8 cellular contexts compared by ENCODE assay signal in genomic region chr2:230714122-230714453, GRCh38. TPM values are rescaled to one million over a fixed set of nuclear protein-coding genes. Genes with fewer than 3 reads are reported as not detected.
DNase-seq lines count a peak whose midpoint lies in the region; TF ChIP-seq lines count a peak whose summit lies in the region.

No MANE protein-coding gene starts in this region.

- H3K27ac ChIP-seq in WERI-Rb-1, result peak overlapping the region; percentile 73
- peak overlapping the region in 1 of 3 donors; percentile 90 for H3K27ac ChIP-seq in thyroid gland

- no peak for TF ChIP-seq POLR2A in thyroid gland (IDR thresholded peaks at IDR 0.05)

- H3K4me1 ChIP-seq in endocrine pancreas (ENCODE audit: control insufficient read depth, insufficient read depth, low read length) (peaks cover 9% of the 10 kb centered on the region), mononuclear cell (ENCODE audit: insufficient read depth, low read length) (peaks cover 71% of the 10 kb centered on the region), thyroid gland (peaks cover 25 to 30% of the 10 kb centered on the region in 2 donors)

- no peaks in the 10 kb centered on the region for H3K9me3 ChIP-seq in WERI-Rb-1 (ENCODE audit: severe bottlenecking)
- H3K9me3 ChIP-seq in endocrine pancreas (ENCODE audit: control insufficient read depth, low read length), result no peaks in the 10 kb centered on the region
- H3K9me3 ChIP-seq in mononuclear cell (ENCODE audit: low read depth, low read length), result no peaks in the 10 kb centered on the region
- H3K9me3 ChIP-seq in thyroid gland, result no peaks in the 10 kb centered on the region

- peak overlapping the region; percentile 94 for H3K4me3 ChIP-seq in WERI-Rb-1 (ENCODE audit: low read depth, low read length)
- peak overlapping the region; percentile 69 for H3K4me3 ChIP-seq in endocrine pancreas (ENCODE audit: control insufficient read depth, insufficient read depth, low read length)
- peak overlapping the region; percentile 86 for H3K4me3 ChIP-seq in mononuclear cell (ENCODE audit: low read length)
- peak overlapping the region; percentile 37 to 95 (median 80) for H3K4me3 ChIP-seq in thyroid gland (replicated peaks in 1 of 3)

- WGBS in thyroid gland, 2 donors, result 3 to 5% methylated on average over 4 of the region's 4 CpGs

- H3K27me3 ChIP-seq in WERI-Rb-1 (ENCODE audit: insufficient read depth, low read depth, severe bottlenecking) (no peaks in the 10 kb centered on the region), endocrine pancreas (ENCODE audit: control insufficient read depth, insufficient read depth, low read length) (no peaks in the 10 kb centered on the region), mononuclear cell (ENCODE audit: insufficient read depth, low read length) (no peaks in the 10 kb centered on the region), thyroid gland (no peaks in the 10 kb centered on the region)

- H3K36me3 ChIP-seq in WERI-Rb-1 (peaks cover 6% of the 10 kb centered on the region; the same call in 1 of the 2 replicates), endocrine pancreas (ENCODE audit: control insufficient read depth, insufficient read depth, low read length) (no peaks in the 10 kb centered on the region), thyroid gland (no peaks in the 10 kb centered on the region)

- peak; percentile 46 for DNase-seq in DMS 273 (lab: John Stamatoyannopoulos, UW; ENCODE audit: unreplicated experiment)
- no peak for DNase-seq in DMS 273 treated with DMSO at 0.1 percent for 48 hours (lab: John Stamatoyannopoulos, UW)
- DNase-seq in HT1080 (ENCODE audit: low read depth), result peak; percentile 81
- DNase-seq in WERI-Rb-1, result peak; percentile 36
- DNase-seq in thyroid gland, result no peak
- no peak for DNase-seq in NCI-H128 (lab: John Stamatoyannopoulos, UW; ENCODE audit: unreplicated experiment)

- no peak for TF ChIP-seq CTCF in WERI-Rb-1 (IDR thresholded peaks at IDR 0.05; ENCODE audit: low read depth, low read length)
- no peak for TF ChIP-seq CTCF in thyroid gland (IDR thresholded peaks at IDR 0.05)

- no peak overlapping the region for H3K9ac ChIP-seq in endocrine pancreas (ENCODE audit: control insufficient read depth, insufficient read depth, low read length)

- intact Hi-C loops in thyroid gland (cut with DNase I), result loop anchor here (5.0 kb wide), 1 partner anchor 83 kb away; no protein-coding TSS in a partner anchor

RNA-seq across cellular contexts. Expression of gene CAB39, which starts 1.4 kb away (rescaled TPM):
- 41.9 and 49.1 TPM in 2 replicates for total RNA-seq in HT1080 (2014; rRNA removed; shearing (Covaris generic))
- polyA plus RNA-seq in HT1080 (2015; cell fraction: cytosol; rRNA removed), result 51.5 and 60.7 TPM in 2 replicates
- 44.3 and 46.4 TPM in 2 replicates for polyA plus RNA-seq in HT1080 (2015; cell fraction: nucleus; rRNA removed)
- total RNA-seq in mononuclear cell (81.0 TPM), thyroid gland (10 to 100 TPM; 70.8 to 97.6 (median 87.4) TPM)

Comparison
In these comparisons a context has a peak if more than half of its experiments do, and no peak if none do; other contexts are left out.
1. DNase-seq: peak in DMS 273 (single experiment), HT1080 (single experiment) and WERI-Rb-1 (single experiment); none in DMS 273 treated with DMSO at 0.1 percent for 48 hours (single experiment), thyroid gland (0 of 2) and NCI-H128 (single experiment).
2. Peak in every context shown above with its lines, with median percentiles within 50 percentile points of each other: H3K4me3 ChIP-seq.